In genomic region chr3:136624894-136625815, GRCh38 we compare ENCODE assay signal across 11 cellular contexts.
A peak's percentile ranks its signal among the peaks of the same experiment; 100 is the strongest.
DNase-seq lines count a peak whose midpoint lies in the region; ATAC-seq and TF ChIP-seq lines count a peak whose summit lies in the region.
"Had no signal": no experiment of that assay in that cellular context is flagged by ENCODE, and none has a peak within 500 bp of the region (broad histone marks: within the 10 kb centered on the region; RNA-seq: fewer than 3 reads in every experiment).

No MANE protein-coding gene starts in this region.

- TF ChIP-seq CTCF in choroid plexus epithelial cell (conservative IDR thresholded peaks at IDR 0.05; ENCODE audit: low read depth, low read length) (no peak), tibial artery (IDR thresholded peaks at IDR 0.05) (no peak)

- H3K27ac Mint-ChIP-seq in memory B cell = peak overlapping the region; percentile 53
- H3K27ac Mint-ChIP-seq: activated T-helper 1 cell treated with anti-CD3 and anti-CD28 coated beads, Interleukin-12 subunit alpha, Interleukin-12 subunit beta, Interleukin-2, Interleukin-4 antibody, amounts not matched to agents 30 ng/mL and 10 ng/mL and 1 ng/mL, durations not matched to agents 14 hours and 24 hours and 36 hours had no signal

- H3K4me3 Mint-ChIP-seq in memory B cell = no peak overlapping the region
- H3K4me3 Mint-ChIP-seq: activated T-helper 1 cell treated with anti-CD3 and anti-CD28 coated beads, Interleukin-12 subunit alpha, Interleukin-12 subunit beta, Interleukin-2, Interleukin-4 antibody, amounts not matched to agents 30 ng/mL and 10 ng/mL and 1 ng/mL, durations not matched to agents 14 hours and 24 hours and 36 hours had no signal

- H3K27me3 ChIP-seq in MG63 (no peaks in the 10 kb centered on the region), tibial artery (no peaks in the 10 kb centered on the region)
- H3K27me3 ChIP-seq: BLaER1 had no signal

- H3K27ac ChIP-seq in tibial artery = no peak overlapping the region
- H3K27ac ChIP-seq: BLaER1 had no signal

- H3K4me1 ChIP-seq in tibial artery = peaks cover 0 to 16% (median 2%) of the 10 kb centered on the region in 4 donors
- H3K4me1 ChIP-seq: BLaER1 had no signal

- H3K4me3 ChIP-seq in choroid plexus epithelial cell (ENCODE audit: low read depth, low read length) = no peak overlapping the region
- H3K4me3 ChIP-seq in MG63 = no peak overlapping the region
- no peak overlapping the region for H3K4me3 ChIP-seq in tibial artery
- H3K4me3 ChIP-seq: BLaER1 had no signal

- in situ Hi-C loops in Caki2 (cut with HindIII; ENCODE audit: low pct_unique_long_range_greater_than_20kb, low sequenced_read_pairs) = no loop called here

- H3K4me1 Mint-ChIP-seq in memory B cell = peaks cover 20% of the 10 kb centered on the region

- DNase-seq in Caki2 (ENCODE audit: low read depth) = peak; percentile 85
- DNase-seq in HuH-7.5 (ENCODE audit: low spot score) = peak; percentile 49
- peak; percentile 27 for DNase-seq in choroid plexus epithelial cell (ENCODE audit: low read depth)
- no peak for DNase-seq in memory B cell (ENCODE audit: low spot score in 2 of 2)
- DNase-seq in posterior cingulate gyrus = no peak
- no peak for DNase-seq in MG63
- no peak for DNase-seq in NOMO-1 treated with dmso at 0.1 percent for 144 hours (lab: John Stamatoyannopoulos, UW; ENCODE audit: unreplicated experiment)
- no peak for DNase-seq in tibial artery
- DNase-seq: NCI-H187 had no signal

- H3K27me3 Mint-ChIP-seq in memory B cell = no peaks in the 10 kb centered on the region

- H3K36me3 ChIP-seq in MG63 (peaks cover 34% of the 10 kb centered on the region), tibial artery (peaks cover 0 to 9% (median 0%) of the 10 kb centered on the region in 3 donors)

- peaks cover 5% of the 10 kb centered on the region for H3K9me3 Mint-ChIP-seq in memory B cell

- no peak for ATAC-seq in memory B cell (ENCODE audit: low read depth)

- intact Hi-C loops in posterior cingulate gyrus (cut with DNase I) (no loop called here), tibial artery (cut with DNase I; ENCODE audit: low total_unique reads) (no loop called here)

- peaks cover 31% of the 10 kb centered on the region for H3K36me3 Mint-ChIP-seq in memory B cell

- H3K9me3 ChIP-seq in MG63 (no peaks in the 10 kb centered on the region), tibial artery (no peaks in the 10 kb centered on the region)

Comparison
In these comparisons a context has a peak if more than half of its experiments do, and no peak if none do; other contexts are left out.
1. DNase-seq: peak in Caki2 (single experiment), HuH-7.5 (single experiment) and choroid plexus epithelial cell (single experiment); none in memory B cell (0 of 2), posterior cingulate gyrus (0 of 10), MG63 (single experiment), NOMO-1 treated with dmso at 0.1 percent for 144 hours (single experiment) and tibial artery (0 of 2).